8 cellular contexts compared by ENCODE assay signal in the genomic region with DNA sequence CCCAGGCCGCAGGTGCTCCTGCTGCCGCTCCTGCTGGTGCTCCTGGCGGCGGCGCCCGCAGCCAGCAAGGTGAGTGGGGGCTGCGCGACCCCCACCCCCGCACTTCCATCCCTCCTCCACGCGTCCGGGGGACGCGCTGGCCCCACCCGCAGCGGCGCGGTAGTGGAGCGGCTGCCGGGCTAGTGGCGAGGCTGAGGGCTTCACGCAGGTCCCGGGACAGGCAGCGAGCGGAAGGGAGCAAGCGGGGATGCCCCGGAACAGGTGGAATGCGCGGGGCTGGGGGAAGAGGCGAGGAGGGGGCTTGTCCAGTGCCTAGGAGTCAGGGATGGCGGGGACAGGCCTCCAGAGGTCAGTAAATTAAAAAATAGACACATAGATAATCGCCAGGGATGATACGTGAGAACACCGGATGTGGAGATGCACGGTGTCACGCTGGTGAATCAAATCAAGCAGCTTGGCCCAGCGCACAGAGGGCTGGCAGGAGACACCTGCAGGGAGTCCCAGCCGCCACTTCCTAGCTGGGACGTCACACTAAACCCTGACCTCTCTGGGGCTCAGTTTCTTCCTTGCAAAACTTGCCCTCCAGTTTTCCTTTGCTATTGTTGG. TPM values are rescaled to one million over a fixed set of nuclear protein-coding genes. Genes with fewer than 3 reads are reported as not detected.
A peak's percentile ranks its signal among the peaks of the same experiment; 100 is the strongest.
DNase-seq lines count a peak whose midpoint lies in the region; ATAC-seq, FAIRE-seq and TF ChIP-seq lines count a peak whose summit lies in the region.

No MANE protein-coding gene starts in this region.

- H3K9me3 Mint-ChIP-seq in activated naive CD8-positive, alpha-beta T cell (ENCODE audit: low read depth) = peaks cover 3% of the 10 kb centered on the region

- no peaks in the 10 kb centered on the region for H3K36me3 ChIP-seq in keratinocyte (ENCODE audit: control insufficient read depth in 2 of 2, extremely low read depth in 1 of 2, insufficient read depth in 2 of 2, low read length in 2 of 2)
- H3K36me3 ChIP-seq in subcutaneous abdominal adipose tissue (ENCODE audit: control insufficient read depth in 5 of 5, insufficient read depth in 5 of 5, low read length in 5 of 5) = no peaks in the 10 kb centered on the region

- no peak overlapping the region for H3K27ac ChIP-seq in keratinocyte (ENCODE audit: control insufficient read depth, insufficient read depth, low read length)
- H3K27ac ChIP-seq in subcutaneous abdominal adipose tissue (ENCODE audit: low read depth, low read length) = no peak overlapping the region

- peaks cover 5% of the 10 kb centered on the region for H3K4me1 ChIP-seq in keratinocyte (ENCODE audit: control insufficient read depth, extremely low read depth, insufficient read depth, low read length)
- H3K4me1 ChIP-seq in subcutaneous abdominal adipose tissue (ENCODE audit: control insufficient read depth in 5 of 5, insufficient read depth in 5 of 5, low read length in 5 of 5) = peaks cover 0 to 24% (median 19%) of the 10 kb centered on the region in 5 donors

- CTCF ChIA-PET in GM10248 (lab: Yijun Ruan, JAX) = interaction anchor here (1.6 kb wide), 1 partner anchor 74 kb away, joined by 7 read pairs; no protein-coding TSS in a partner anchor

- TF ChIP-seq CTCF in GM10248 (IDR thresholded peaks at IDR 0.05; ENCODE audit: control extremely low read depth, extremely low read depth, low read depth, missing control alignments) (no peak), keratinocyte (optimal IDR thresholded peaks at IDR 0.05 in 1 of 3, IDR thresholded peaks at IDR 0.05 in 1 of 3, conservative IDR thresholded peaks at IDR 0.05 in 1 of 3; ENCODE audit: extremely low read depth in 1 of 3, insufficient read depth in 2 of 3, low read length in 3 of 3) (no peak)

- no peaks in the 10 kb centered on the region for H3K9me1 ChIP-seq in keratinocyte (ENCODE audit: control insufficient read depth, extremely low read depth, insufficient read depth, low read length)

- H3K9ac ChIP-seq in keratinocyte (ENCODE audit: control insufficient read depth, extremely low read depth, insufficient read depth, low read length) (no peak overlapping the region), subcutaneous abdominal adipose tissue (ENCODE audit: low read length in 5 of 5) (no peak overlapping the region)

- H3K4me1 Mint-ChIP-seq in activated naive CD8-positive, alpha-beta T cell (ENCODE audit: low read depth) = peaks cover 11% of the 10 kb centered on the region

- peak overlapping the region; percentile 41 for H3K4me2 ChIP-seq in keratinocyte (ENCODE audit: control insufficient read depth, extremely low read depth, insufficient read depth, low read depth, low read length)

- peak; percentile 31 for DNase-seq in GM10248 (ENCODE audit: extremely low spot score)
- DNase-seq in keratinocyte (ENCODE audit: low read depth, low spot score) = no peak
- DNase-seq in DMS153 (lab: John Stamatoyannopoulos, UW) = no peak
- no peak for DNase-seq in DMS114 treated with DMSO at 0.1 percent for 48 hours (lab: John Stamatoyannopoulos, UW; ENCODE audit: unreplicated experiment)

- H3K36me3 Mint-ChIP-seq in activated naive CD8-positive, alpha-beta T cell = no peaks in the 10 kb centered on the region

- no peak for FAIRE-seq in keratinocyte (lab: Jason Lieb, UNC)

- peak overlapping the region; percentile 77 for H3K4me3 Mint-ChIP-seq in activated naive CD8-positive, alpha-beta T cell

- ATAC-seq in GM19468 (IDR thresholded peaks at IDR 0.05; ENCODE audit: extremely low read depth, unreplicated experiment) = peak; percentile 66
- ATAC-seq in HG03457 (IDR thresholded peaks at IDR 0.05; ENCODE audit: unreplicated experiment) = peak; percentile 64

- peaks cover 36% of the 10 kb centered on the region for H3K27me3 Mint-ChIP-seq in activated naive CD8-positive, alpha-beta T cell

- no peaks in the 10 kb centered on the region for H4K20me1 ChIP-seq in keratinocyte (ENCODE audit: control insufficient read depth, extremely low read depth, insufficient read depth, low read length)

- H3K79me2 ChIP-seq in keratinocyte (ENCODE audit: control insufficient read depth, insufficient read depth, low read length) = no peaks in the 10 kb centered on the region

- no peaks in the 10 kb centered on the region for H3K9me3 ChIP-seq in keratinocyte (ENCODE audit: control insufficient read depth, low read depth, low read length)
- peaks cover 3 to 10% (median 7%) of the 10 kb centered on the region in 5 donors for H3K9me3 ChIP-seq in subcutaneous abdominal adipose tissue (ENCODE audit: control insufficient read depth in 5 of 5, low read length in 5 of 5)

- no peak overlapping the region for H3K27ac Mint-ChIP-seq in activated naive CD8-positive, alpha-beta T cell

- peak overlapping the region in 1 of 3 experiments; percentile 12 for H3K4me3 ChIP-seq in keratinocyte (ENCODE audit: control insufficient read depth in 2 of 3, extremely low read depth in 1 of 3, insufficient read depth in 2 of 3, low read depth in 1 of 3, low read length in 3 of 3)
- H3K4me3 ChIP-seq in subcutaneous abdominal adipose tissue (ENCODE audit: low read depth in 1 of 5, low read length in 5 of 5) = peak overlapping the region in 3 of 5 donors; percentile 44 to 65 (median 61)

- no peak overlapping the region for H2AFZ ChIP-seq in keratinocyte (ENCODE audit: control insufficient read depth, low read length)

- POLR2A ChIA-PET in GM10248 (lab: Yijun Ruan, JAX) = interaction anchor here (1.2 kb wide), 1 partner anchor 23 kb away, joined by 3 read pairs; no protein-coding TSS in a partner anchor

- dilution Hi-C loops in keratinocyte (cut with MboI; ENCODE audit: extremely low pct_ligation_motif_present, low sequenced_read_pairs) = no loop called here

- peaks cover 41% of the 10 kb centered on the region for H3K27me3 ChIP-seq in keratinocyte (ENCODE audit: control insufficient read depth, extremely low read depth, insufficient read depth, low read length)
- H3K27me3 ChIP-seq in subcutaneous abdominal adipose tissue (ENCODE audit: control insufficient read depth in 5 of 5, insufficient read depth in 4 of 5, low read length in 5 of 5) = peaks cover 11 to 22% (median 17%) of the 10 kb centered on the region in 5 donors

RNA-seq across cellular contexts. Expression of a gene that starts 0.4 kb away (rescaled TPM):
- polyA plus RNA-seq in keratinocyte = not detected in 3 replicates
- not detected for polyA plus RNA-seq in keratinocyte (2011; ENCODE audit: low read depth)
- not detected in 2 replicates for polyA plus RNA-seq in keratinocyte (2011; cell fraction: cytosol; rRNA removed)
- 0.01 and 0.03 TPM in 2 replicates for polyA plus RNA-seq in keratinocyte (2011; cell fraction: nucleus; rRNA removed)
- polyA plus RNA-seq in keratinocyte (2012; ENCODE audit: low replicate concordance) = 0.16 TPM in 1 of 2 replicates, not detected in the other
- not detected in 3 replicates for polyA minus RNA-seq in keratinocyte
- polyA minus RNA-seq in keratinocyte (2011; cell fraction: cytosol; rRNA and poly(A)+ RNA removed) = not detected
- not detected in 2 replicates for polyA minus RNA-seq in keratinocyte (2011; cell fraction: nucleus; rRNA and poly(A)+ RNA removed)

RNA-seq across cellular contexts. Expression of a gene that starts 0.8 kb away (rescaled TPM):
- polyA plus RNA-seq in keratinocyte = 0.01 to 0.03 TPM in 2 of 3 replicates, not detected in the other
- not detected for polyA plus RNA-seq in keratinocyte (2011; ENCODE audit: low read depth)
- polyA plus RNA-seq in keratinocyte (2011; cell fraction: cytosol; rRNA removed) = under 0.01 TPM in 1 of 2 replicates, not detected in the other
- 0.04 and 0.07 TPM in 2 replicates for polyA plus RNA-seq in keratinocyte (2011; cell fraction: nucleus; rRNA removed)
- polyA plus RNA-seq in keratinocyte (2012; ENCODE audit: low replicate concordance) = 0.02 and 0.10 TPM in 2 replicates
- polyA minus RNA-seq in keratinocyte = 0.03 TPM in 1 of 3 replicates, not detected in the others
- polyA minus RNA-seq in keratinocyte (2011; cell fraction: cytosol; rRNA and poly(A)+ RNA removed) = 0.38 TPM
- polyA minus RNA-seq in keratinocyte (2011; cell fraction: nucleus; rRNA and poly(A)+ RNA removed) = 0.11 TPM in 1 of 2 replicates, not detected in the other
